In the genomic region with DNA sequence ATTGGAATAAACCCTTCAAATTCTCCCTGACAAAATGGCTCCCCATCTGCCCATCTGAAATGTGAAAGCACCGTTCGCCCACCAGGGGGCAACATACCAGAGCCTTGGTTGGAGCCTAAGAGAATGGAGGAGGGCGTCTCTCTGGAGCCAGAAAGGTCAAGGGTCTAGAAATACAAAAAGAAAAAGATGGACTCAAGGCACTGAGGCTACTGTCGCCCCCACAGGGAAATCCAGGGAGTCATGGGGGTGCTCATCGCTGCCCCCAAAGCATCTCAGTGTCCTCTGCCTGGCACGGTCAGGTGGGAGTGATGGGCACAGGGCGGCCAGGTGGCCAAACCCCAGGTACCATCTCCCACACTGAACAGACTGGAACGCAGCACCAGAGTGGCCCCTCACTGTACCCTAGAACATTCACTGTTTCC, we compare ENCODE assay signal across 8 cellular contexts.
DNase-seq lines count a peak whose midpoint lies in the region; ATAC-seq, FAIRE-seq and TF ChIP-seq lines count a peak whose summit lies in the region.

No MANE protein-coding gene starts in this region.

- no peaks in the 10 kb centered on the region for H3K9me3 ChIP-seq in GM23248 (ENCODE audit: low read depth)
- H3K9me3 ChIP-seq in astrocyte (ENCODE audit: insufficient read depth, low read depth, low read length) = no peaks in the 10 kb centered on the region

- no peaks in the 10 kb centered on the region for H3F3A ChIP-seq in GM23248 (ENCODE audit: insufficient read depth)

- H3K27me3 ChIP-seq in GM23248 (replicated peaks; ENCODE audit: insufficient read depth) (no peaks in the 10 kb centered on the region), astrocyte (ENCODE audit: insufficient read depth, low read length) (no peaks in the 10 kb centered on the region)

- peak; percentile 54 for TF ChIP-seq CTCF in astrocyte (IDR thresholded peaks at IDR 0.05; ENCODE audit: insufficient read depth, low read depth, low read length)

- H3K4me3 ChIP-seq in GM23248 = no peak overlapping the region
- H3K4me3 ChIP-seq in astrocyte (ENCODE audit: insufficient read depth, low read depth, low read length) = no peak overlapping the region

- H4K20me1 ChIP-seq in GM23248 (ENCODE audit: insufficient read depth) (no peaks in the 10 kb centered on the region), astrocyte (ENCODE audit: insufficient read depth, low read length) (no peaks in the 10 kb centered on the region)

- no peak overlapping the region for H3K27ac Mint-ChIP-seq in astrocyte (ENCODE audit: unreplicated experiment)
- H3K27ac Mint-ChIP-seq in stimulated activated naive CD8-positive, alpha-beta T cell treated with anti-CD3 and anti-CD28 coated beads, Interleukin-15, amount 100 ng/mL, for 72 hours = no peak overlapping the region

- H3K9me2 ChIP-seq in GM23248 (ENCODE audit: insufficient read depth) = no peaks in the 10 kb centered on the region

- H2AFZ ChIP-seq in GM23248 (no peak overlapping the region), astrocyte (ENCODE audit: low read depth, low read length) (no peak overlapping the region)

- H3K27me3 Mint-ChIP-seq in astrocyte (ENCODE audit: low read depth, unreplicated experiment) = no peaks in the 10 kb centered on the region
- H3K27me3 Mint-ChIP-seq in stimulated activated naive CD8-positive, alpha-beta T cell treated with anti-CD3 and anti-CD28 coated beads, Interleukin-15, amount 100 ng/mL, for 72 hours = no peaks in the 10 kb centered on the region

- H3K9me3 Mint-ChIP-seq in astrocyte (ENCODE audit: unreplicated experiment) = no peaks in the 10 kb centered on the region
- H3K9me3 Mint-ChIP-seq in stimulated activated naive CD8-positive, alpha-beta T cell treated with anti-CD3 and anti-CD28 coated beads, Interleukin-15, amount 100 ng/mL, for 72 hours = no peaks in the 10 kb centered on the region

- H3K27ac ChIP-seq in GM23248 (no peak overlapping the region), astrocyte (ENCODE audit: low read depth, low read length) (no peak overlapping the region)

- H3K36me3 Mint-ChIP-seq in astrocyte (ENCODE audit: low read depth, unreplicated experiment) = peaks cover 23% of the 10 kb centered on the region

- DNase-seq in AG20443 (ENCODE audit: low spot score) (peak; percentile 56), GM23248 (peak; percentile 49), SKM-1 treated with dmso at 0.1 percent for 144 hours (lab: John Stamatoyannopoulos, UW; ENCODE audit: unreplicated experiment) (peak; percentile 21), astrocyte (ENCODE audit: low read depth) (no peak), medulla oblongata (ENCODE audit: extremely low spot score) (peak; percentile 12), superior temporal gyrus (ENCODE audit: extremely low spot score) (no peak)
- peak; percentile 32 to 43 for DNase-seq in stimulated activated naive CD8-positive, alpha-beta T cell treated with anti-CD3 and anti-CD28 coated beads, Interleukin-15, amount 100 ng/mL, for 72 hours

- FAIRE-seq in astrocyte (lab: Jason Lieb, UNC) = no peak

- H3K4me2 ChIP-seq in GM23248 (ENCODE audit: unreplicated experiment) (no peak overlapping the region), astrocyte (ENCODE audit: low read length) (no peak overlapping the region)

- no peaks in the 10 kb centered on the region for H3K4me1 ChIP-seq in GM23248 (ENCODE audit: insufficient read depth)
- no peaks in the 10 kb centered on the region for H3K4me1 ChIP-seq in astrocyte (ENCODE audit: insufficient read depth, low read length)

- no peak overlapping the region for H3K4me3 Mint-ChIP-seq in astrocyte (ENCODE audit: unreplicated experiment)
- H3K4me3 Mint-ChIP-seq in stimulated activated naive CD8-positive, alpha-beta T cell treated with anti-CD3 and anti-CD28 coated beads, Interleukin-15, amount 100 ng/mL, for 72 hours = no peak overlapping the region

- H3K36me3 ChIP-seq in GM23248 (ENCODE audit: low read depth) = peaks cover 13% of the 10 kb centered on the region
- H3K36me3 ChIP-seq in astrocyte (ENCODE audit: insufficient read depth, low read length) = peaks cover 34% of the 10 kb centered on the region

- H3K9ac ChIP-seq in GM23248 (no peak overlapping the region), astrocyte (ENCODE audit: low read length) (no peak overlapping the region)

- in situ Hi-C loops in GM23248 (cut with MboI) = no loop called here

- H3K4me1 Mint-ChIP-seq in astrocyte (ENCODE audit: low read depth, unreplicated experiment) = no peaks in the 10 kb centered on the region
- H3K4me1 Mint-ChIP-seq in stimulated activated naive CD8-positive, alpha-beta T cell treated with anti-CD3 and anti-CD28 coated beads, Interleukin-15, amount 100 ng/mL, for 72 hours = peaks cover 12% of the 10 kb centered on the region

- H3K79me2 ChIP-seq in GM23248 (ENCODE audit: insufficient read depth) (peaks cover 17% of the 10 kb centered on the region; the same call in 1 of the 2 replicates), astrocyte (ENCODE audit: insufficient read depth, low read length) (no peaks in the 10 kb centered on the region)

- no peak for ATAC-seq in stimulated activated naive CD8-positive, alpha-beta T cell treated with anti-CD3 and anti-CD28 coated beads, Interleukin-15, amount 100 ng/mL, for 72 hours
- no peak for ATAC-seq in GM19452 (IDR thresholded peaks at IDR 0.05; ENCODE audit: unreplicated experiment)

- 88 to 90% methylated on average over 8 of the region's 8 CpGs for WGBS in GM23248 (ENCODE audit: low coverage in 1 of 2, low lambda C conversion rate in 2 of 2, missing lambda C conversion rate in 2 of 2), 2 experiments

Comparison
In these comparisons a context has a peak if more than half of its experiments do, and no peak if none do; other contexts are left out.
1. DNase-seq: peak in AG20443 (single experiment), GM23248 (single experiment), SKM-1 treated with dmso at 0.1 percent for 144 hours (single experiment), medulla oblongata (single experiment) and stimulated activated naive CD8-positive, alpha-beta T cell treated with anti-CD3 and anti-CD28 coated beads, Interleukin-15, amount 100 ng/mL, for 72 hours (2 of 2); none in astrocyte (single experiment) and superior temporal gyrus (single experiment).